In genomic region chr2:175414872-175415487, GRCh38 we compare ENCODE assay signal across 1 cellular context.
TF ChIP-seq lines count a peak whose summit lies in the region.

No MANE protein-coding gene starts in this region.

TF ChIP-seq in HepG2, 621 proteins besides CTCF, POLR2A, EP300 and RAD21 (continued from another document):
- TF ChIP-seq, protein P1, sequence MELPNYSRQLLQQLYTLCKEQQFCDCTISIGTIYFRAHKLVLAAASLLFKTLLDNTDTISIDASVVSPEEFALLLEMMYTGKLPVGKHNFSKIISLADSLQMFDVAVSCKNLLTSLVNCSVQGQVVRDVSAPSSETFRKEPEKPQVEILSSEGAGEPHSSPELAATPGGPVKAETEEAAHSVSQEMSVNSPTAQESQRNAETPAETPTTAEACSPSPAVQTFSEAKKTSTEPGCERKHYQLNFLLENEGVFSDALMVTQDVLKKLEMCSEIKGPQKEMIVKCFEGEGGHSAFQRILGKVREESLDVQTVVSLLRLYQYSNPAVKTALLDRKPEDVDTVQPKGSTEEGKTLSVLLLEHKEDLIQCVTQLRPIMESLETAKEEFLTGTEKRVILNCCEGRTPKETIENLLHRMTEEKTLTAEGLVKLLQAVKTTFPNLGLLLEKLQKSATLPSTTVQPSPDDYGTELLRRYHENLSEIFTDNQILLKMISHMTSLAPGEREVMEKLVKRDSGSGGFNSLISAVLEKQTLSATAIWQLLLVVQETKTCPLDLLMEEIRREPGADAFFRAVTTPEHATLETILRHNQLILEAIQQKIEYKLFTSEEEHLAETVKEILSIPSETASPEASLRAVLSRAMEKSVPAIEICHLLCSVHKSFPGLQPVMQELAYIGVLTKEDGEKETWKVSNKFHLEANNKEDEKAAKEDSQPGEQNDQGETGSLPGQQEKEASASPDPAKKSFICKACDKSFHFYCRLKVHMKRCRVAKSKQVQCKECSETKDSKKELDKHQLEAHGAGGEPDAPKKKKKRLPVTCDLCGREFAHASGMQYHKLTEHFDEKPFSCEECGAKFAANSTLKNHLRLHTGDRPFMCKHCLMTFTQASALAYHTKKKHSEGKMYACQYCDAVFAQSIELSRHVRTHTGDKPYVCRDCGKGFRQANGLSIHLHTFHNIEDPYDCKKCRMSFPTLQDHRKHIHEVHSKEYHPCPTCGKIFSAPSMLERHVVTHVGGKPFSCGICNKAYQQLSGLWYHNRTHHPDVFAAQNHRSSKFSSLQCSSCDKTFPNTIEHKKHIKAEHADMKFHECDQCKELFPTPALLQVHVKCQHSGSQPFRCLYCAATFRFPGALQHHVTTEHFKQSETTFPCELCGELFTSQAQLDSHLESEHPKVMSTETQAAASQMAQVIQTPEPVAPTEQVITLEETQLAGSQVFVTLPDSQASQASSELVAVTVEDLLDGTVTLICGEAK (IDR thresholded peaks at IDR 0.05), result no peak
- TF ChIP-seq, protein P1 (CRISPR knock-in tag; IDR thresholded peaks at IDR 0.05), result no peak
- TF ChIP-seq ZNF264 (CRISPR knock-in tag; IDR thresholded peaks at IDR 0.05) (no peak), MIXL1 (CRISPR knock-in tag; IDR thresholded peaks at IDR 0.05) (0 out of 2 replicates have a peak, but pooled peaks have one; percentile 39), HOXA9 (CRISPR knock-in tag; IDR thresholded peaks at IDR 0.05; ENCODE audit: borderline replicate concordance) (no peak), ZFP1 (CRISPR knock-in tag; IDR thresholded peaks at IDR 0.05) (no peak), DR1 (CRISPR knock-in tag; IDR thresholded peaks at IDR 0.05) (no peak), NFE2L2 (IDR thresholded peaks at IDR 0.05; ENCODE audit: low read length) (no peak), ZNF672 (CRISPR knock-in tag; IDR thresholded peaks at IDR 0.05) (no peak), HIC2 (CRISPR knock-in tag; IDR thresholded peaks at IDR 0.05; ENCODE audit: low read depth) (no peak), ZNF468 (CRISPR knock-in tag; IDR thresholded peaks at IDR 0.05) (no peak), NFRKB (IDR thresholded peaks at IDR 0.05) (no peak), GATAD2A (CRISPR knock-in tag; IDR thresholded peaks at IDR 0.05) (peak; percentile 18; the same call in 1 of the 2 replicates), NFATC3 (CRISPR knock-in tag; IDR thresholded peaks at IDR 0.05) (no peak), PAWR (CRISPR knock-in tag; IDR thresholded peaks at IDR 0.05; ENCODE audit: borderline replicate concordance) (no peak), MIER3 (CRISPR knock-in tag; IDR thresholded peaks at IDR 0.05; ENCODE audit: borderline replicate concordance) (0 out of 2 replicates have a peak, but pooled peaks have one; percentile 26), ZNF850 (CRISPR knock-in tag; conservative IDR thresholded peaks at IDR 0.05) (no peak), ZBTB33 (CRISPR knock-in tag; IDR thresholded peaks at IDR 0.05) (no peak), HNRNPL (IDR thresholded peaks at IDR 0.05; ENCODE audit: low read depth, low read length) (no peak), SOX5 (CRISPR knock-in tag; IDR thresholded peaks at IDR 0.05; ENCODE audit: borderline replicate concordance) (0 out of 2 replicates have a peak, but pooled peaks have one; percentile 20), ZNF282 (IDR thresholded peaks at IDR 0.05; ENCODE audit: partially characterized antibody) (no peak), ARID5B (CRISPR knock-in tag; IDR thresholded peaks at IDR 0.05) (peak; percentile 25; the same call in 1 of the 2 replicates), HNRNPLL (IDR thresholded peaks at IDR 0.05; ENCODE audit: low read depth, low read length, poor library complexity, severe bottlenecking) (no peak), ZNF615 (CRISPR knock-in tag; IDR thresholded peaks at IDR 0.05; ENCODE audit: borderline replicate concordance) (no peak), PCBP2 (optimal IDR thresholded peaks at IDR 0.05; ENCODE audit: low read depth, low read length, poor library complexity, severe bottlenecking) (no peak), PRMT3 (CRISPR knock-in tag; IDR thresholded peaks at IDR 0.05; ENCODE audit: borderline replicate concordance, low read depth) (no peak)
- TF ChIP-seq, protein P2, sequence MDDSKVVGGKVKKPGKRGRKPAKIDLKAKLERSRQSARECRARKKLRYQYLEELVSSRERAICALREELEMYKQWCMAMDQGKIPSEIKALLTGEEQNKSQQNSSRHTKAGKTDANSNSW (CRISPR knock-in tag; IDR thresholded peaks at IDR 0.05; ENCODE audit: borderline replicate concordance), result no peak
- TF ChIP-seq, protein P3, sequence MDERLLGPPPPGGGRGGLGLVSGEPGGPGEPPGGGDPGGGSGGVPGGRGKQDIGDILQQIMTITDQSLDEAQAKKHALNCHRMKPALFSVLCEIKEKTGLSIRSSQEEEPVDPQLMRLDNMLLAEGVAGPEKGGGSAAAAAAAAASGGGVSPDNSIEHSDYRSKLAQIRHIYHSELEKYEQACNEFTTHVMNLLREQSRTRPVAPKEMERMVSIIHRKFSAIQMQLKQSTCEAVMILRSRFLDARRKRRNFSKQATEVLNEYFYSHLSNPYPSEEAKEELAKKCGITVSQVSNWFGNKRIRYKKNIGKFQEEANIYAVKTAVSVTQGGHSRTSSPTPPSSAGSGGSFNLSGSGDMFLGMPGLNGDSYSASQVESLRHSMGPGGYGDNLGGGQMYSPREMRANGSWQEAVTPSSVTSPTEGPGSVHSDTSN (CRISPR knock-in tag; IDR thresholded peaks at IDR 0.05), result no peak
- TF ChIP-seq, protein P4, sequence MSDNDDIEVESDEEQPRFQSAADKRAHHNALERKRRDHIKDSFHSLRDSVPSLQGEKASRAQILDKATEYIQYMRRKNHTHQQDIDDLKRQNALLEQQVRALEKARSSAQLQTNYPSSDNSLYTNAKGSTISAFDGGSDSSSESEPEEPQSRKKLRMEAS (IDR thresholded peaks at IDR 0.05), result no peak
- TF ChIP-seq, protein P5, sequence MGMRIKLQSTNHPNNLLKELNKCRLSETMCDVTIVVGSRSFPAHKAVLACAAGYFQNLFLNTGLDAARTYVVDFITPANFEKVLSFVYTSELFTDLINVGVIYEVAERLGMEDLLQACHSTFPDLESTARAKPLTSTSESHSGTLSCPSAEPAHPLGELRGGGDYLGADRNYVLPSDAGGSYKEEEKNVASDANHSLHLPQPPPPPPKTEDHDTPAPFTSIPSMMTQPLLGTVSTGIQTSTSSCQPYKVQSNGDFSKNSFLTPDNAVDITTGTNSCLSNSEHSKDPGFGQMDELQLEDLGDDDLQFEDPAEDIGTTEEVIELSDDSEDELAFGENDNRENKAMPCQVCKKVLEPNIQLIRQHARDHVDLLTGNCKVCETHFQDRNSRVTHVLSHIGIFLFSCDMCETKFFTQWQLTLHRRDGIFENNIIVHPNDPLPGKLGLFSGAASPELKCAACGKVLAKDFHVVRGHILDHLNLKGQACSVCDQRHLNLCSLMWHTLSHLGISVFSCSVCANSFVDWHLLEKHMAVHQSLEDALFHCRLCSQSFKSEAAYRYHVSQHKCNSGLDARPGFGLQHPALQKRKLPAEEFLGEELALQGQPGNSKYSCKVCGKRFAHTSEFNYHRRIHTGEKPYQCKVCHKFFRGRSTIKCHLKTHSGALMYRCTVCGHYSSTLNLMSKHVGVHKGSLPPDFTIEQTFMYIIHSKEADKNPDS (CRISPR knock-in tag; IDR thresholded peaks at IDR 0.05), result no peak
